ENCODE assay signal across 24 cellular contexts in the genomic region with DNA sequence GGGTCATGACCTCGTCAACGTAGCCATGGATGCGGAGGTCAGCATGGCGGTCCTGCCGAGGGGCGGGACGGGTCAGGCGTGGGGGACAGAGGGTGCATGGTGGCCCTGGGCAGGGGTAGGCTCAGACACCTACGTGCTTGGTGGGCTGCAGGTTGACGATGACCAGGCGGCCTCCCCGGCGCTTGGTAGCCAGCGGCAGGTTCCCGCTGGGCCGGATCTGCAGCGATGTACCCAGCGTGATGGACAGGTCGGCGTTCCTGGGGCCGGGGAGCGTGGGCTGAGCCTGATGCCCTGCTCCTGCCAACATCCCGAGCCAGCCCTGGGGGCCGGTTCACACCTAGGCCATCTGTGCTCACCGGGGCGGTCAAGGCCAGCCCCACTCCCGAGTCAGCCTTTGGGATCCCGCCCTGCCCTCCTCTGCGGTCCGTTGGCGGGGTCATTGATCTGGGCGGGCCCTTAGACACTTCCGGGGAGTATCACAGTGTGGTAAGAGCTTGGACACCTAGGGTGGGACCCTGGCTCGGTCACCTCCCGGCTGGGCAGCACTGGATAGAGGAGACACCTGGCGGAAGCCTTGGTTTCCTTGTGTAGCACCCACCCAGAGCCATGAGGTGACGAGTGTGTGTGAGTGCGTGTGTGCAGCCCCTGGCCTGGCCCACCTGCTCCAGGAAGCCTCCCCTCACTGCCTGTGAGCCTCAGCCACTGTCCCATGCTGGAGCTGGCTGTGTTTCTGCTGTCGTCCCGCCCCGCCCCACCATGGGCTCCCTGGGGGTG. TPM values are rescaled to one million over a fixed set of nuclear protein-coding genes. Genes with fewer than 3 reads are reported as not detected.
"Had no signal": no experiment of that assay in that cellular context is flagged by ENCODE, and none has a peak within 500 bp of the region (broad histone marks: within the 10 kb centered on the region; RNA-seq: fewer than 3 reads in every experiment).

No MANE protein-coding gene starts in this region.

- H3K9me3 Mint-ChIP-seq: central memory CD8-positive, alpha-beta T cell; naive thymus-derived CD8-positive, alpha-beta T cell had no signal

- H3K27ac ChIP-seq: heart right ventricle, ovary, right atrium auricular region, sigmoid colon, skin epidermis, testis, tibial nerve had no signal

- H3K36me3 ChIP-seq: ovary, right atrium auricular region had no signal

- H3K4me1 ChIP-seq: testis had no signal

- H3K9me3 ChIP-seq: heart right ventricle, ovary, right atrium auricular region, sigmoid colon, testis, tibial nerve had no signal

- H3K4me3 Mint-ChIP-seq: central memory CD8-positive, alpha-beta T cell; naive thymus-derived CD8-positive, alpha-beta T cell had no signal

- H3K27ac Mint-ChIP-seq: naive thymus-derived CD8-positive, alpha-beta T cell had no signal

- H3K27me3 ChIP-seq: ovary, right atrium auricular region, testis had no signal

- H3K4me3 ChIP-seq: heart right ventricle, ovary, right atrium auricular region, sigmoid colon, skin epidermis, testis, tibial nerve had no signal

- FAIRE-seq: endometrium, frontal cortex, keratinocyte had no signal

- ATAC-seq: left ventricle myocardium superior; naive thymus-derived CD8-positive, alpha-beta T cell had no signal

- DNase-seq: effector memory CD4-positive, alpha-beta T cell; heart right ventricle; left cardiac atrium; left ventricle myocardium superior; naive thymus-derived CD8-positive, alpha-beta T cell; ovary; sigmoid colon; stimulated activated CD4-positive, alpha-beta T cell treated with anti-CD3 and anti-CD28 coated beads, Interleukin-2, amount 100 ng/mL, for 24 hours; stimulated activated CD4-positive, alpha-beta T cell treated with anti-CD3 and anti-CD28 coated beads, Interleukin-4, amount 100 ng/mL, for 4 hours; stimulated activated naive CD4-positive, alpha-beta T cell treated with Interleukin-2 at 50 U/mL for 16 hours; testis had no signal

RNA-seq across cellular contexts. Expression of a gene that starts 21.7 kb away (rescaled TPM):
- total RNA-seq: esophagus mucosa; frontal cortex; heart right ventricle; left cardiac atrium; left ventricle myocardium superior; lung microvascular endothelial cell; naive thymus-derived CD8-positive, alpha-beta T cell; posterior vena cava; right atrium auricular region; tibial nerve; ureter had no signal
- polyA plus RNA-seq: fibroblast of lung; keratinocyte; naive thymus-derived CD8-positive, alpha-beta T cell; neural cell had no signal

RNA-seq across cellular contexts. Expression of a gene that starts 54.2 kb away (rescaled TPM):
- total RNA-seq: fibroblast of lung, frontal cortex had no signal
- polyA plus RNA-seq: naive thymus-derived CD8-positive, alpha-beta T cell; neural cell had no signal
